27 cellular contexts compared by ENCODE assay signal in genomic region chr1:234666761-234667160, GRCh38.
"Had no signal": no experiment of that assay in that cellular context is flagged by ENCODE, and none has a peak within 500 bp of the region (broad histone marks: within the 10 kb centered on the region; RNA-seq: fewer than 3 reads in every experiment).

No MANE protein-coding gene starts in this region.

- H3K9me3 ChIP-seq: ascending aorta, neutrophil, ovary, prostate gland had no signal

- H3K27me3 ChIP-seq: ascending aorta, heart left ventricle, neutrophil, ovary, spleen, suprapubic skin, tibial nerve had no signal

- H3K4me1 ChIP-seq: ascending aorta, prostate gland, suprapubic skin had no signal

- DNase-seq: activated CD4-positive, alpha-beta memory T cell treated with anti-CD3 and anti-CD28 coated beads for 36 hours; activated CD4-positive, alpha-beta T cell treated with anti-CD3 and anti-CD28 coated beads for 36 hours; activated CD4-positive, CD25-positive, alpha-beta regulatory T cell; activated CD8-positive, alpha-beta memory T cell treated with anti-CD3 and anti-CD28 coated beads, Interleukin-2, amount 50 U/mL, for 4 hours; activated effector memory CD4-positive, alpha-beta T cell treated with anti-CD3 and anti-CD28 coated beads, Interleukin-2, amount 50 U/mL, for 16 hours; activated naive CD4-positive, alpha-beta T cell treated with anti-CD3 and anti-CD28 coated beads for 36 hours; activated naive CD8-positive, alpha-beta T cell treated with anti-CD3 and anti-CD28 coated beads for 36 hours; activated T-cell treated with anti-CD3 and anti-CD28 coated beads, Interleukin-2, amount 50 U/mL, for 1 hour; caudate nucleus; cortex of kidney; foreskin fibroblast; heart left ventricle; hypothalamus; immature natural killer cell; kidney; nephron progenitor cell; ovary; retina; spleen; stimulated activated naive CD4-positive, alpha-beta T cell; T-helper 1 cell had no signal

- H3K36me3 ChIP-seq: ascending aorta, heart left ventricle, neutrophil, ovary, prostate gland, spleen, suprapubic skin, tibial nerve had no signal

- H3K4me3 ChIP-seq: ascending aorta, heart left ventricle, lung, ovary, prostate gland, spleen, suprapubic skin, tibial nerve had no signal

- ATAC-seq: activated CD4-positive, alpha-beta T cell treated with anti-CD3 and anti-CD28 coated beads for 36 hours had no signal

- H3K27ac ChIP-seq: ascending aorta, neutrophil, ovary, prostate gland, spleen had no signal
